In genomic region chr7:19351756-19352155, GRCh38 we compare ENCODE assay signal across 18 cellular contexts.
"Had no signal": no experiment of that assay in that cellular context is flagged by ENCODE, and none has a peak within 500 bp of the region (broad histone marks: within the 10 kb centered on the region; RNA-seq: fewer than 3 reads in every experiment).

No MANE protein-coding gene starts in this region.

- ATAC-seq: heart right ventricle; left cardiac atrium; lower lobe of right lung; stimulated activated memory B cell treated with anti-CD40 and anti-IgM and Interleukin-4, amounts not matched to agents 10 μg/mL and 1 μg/mL and 100 μg/mL, for 72 hours had no signal

- H3K27ac ChIP-seq: heart right ventricle, left ventricle myocardium inferior, lower lobe of right lung, ovary, right atrium auricular region, sigmoid colon, tibial artery, upper lobe of left lung, uterus had no signal

- H3K36me3 ChIP-seq: heart right ventricle, left ventricle myocardium inferior, lower lobe of right lung, ovary, right atrium auricular region, sigmoid colon, tibial artery, upper lobe of left lung, uterus had no signal

- H3K9me3 ChIP-seq: heart right ventricle, lower lobe of right lung, ovary, right atrium auricular region, sigmoid colon, tibial artery, upper lobe of left lung, uterus had no signal

- H3K4me1 ChIP-seq: heart right ventricle, left ventricle myocardium inferior, lower lobe of right lung, right atrium auricular region, sigmoid colon, tibial artery, upper lobe of left lung, uterus had no signal

- H3K4me3 ChIP-seq: heart right ventricle, left ventricle myocardium inferior, lower lobe of right lung, ovary, right atrium auricular region, sigmoid colon, tibial artery, upper lobe of left lung, uterus had no signal

- H3K27me3 ChIP-seq: heart right ventricle, ovary, right atrium auricular region, sigmoid colon, tibial artery, upper lobe of left lung, uterus had no signal

- DNase-seq: erythroblast; heart right ventricle; hypothalamus; immature natural killer cell; kidney; left cardiac atrium; left ventricle myocardium inferior; lower lobe of right lung; natural killer cell; ovary; sigmoid colon; small intestine; stimulated activated CD4-positive, alpha-beta T cell treated with anti-CD3 and anti-CD28 coated beads, Interleukin-4, amount 100 ng/mL, for 24 hours; tibial artery; upper lobe of left lung; uterus had no signal
